In the genomic region with DNA sequence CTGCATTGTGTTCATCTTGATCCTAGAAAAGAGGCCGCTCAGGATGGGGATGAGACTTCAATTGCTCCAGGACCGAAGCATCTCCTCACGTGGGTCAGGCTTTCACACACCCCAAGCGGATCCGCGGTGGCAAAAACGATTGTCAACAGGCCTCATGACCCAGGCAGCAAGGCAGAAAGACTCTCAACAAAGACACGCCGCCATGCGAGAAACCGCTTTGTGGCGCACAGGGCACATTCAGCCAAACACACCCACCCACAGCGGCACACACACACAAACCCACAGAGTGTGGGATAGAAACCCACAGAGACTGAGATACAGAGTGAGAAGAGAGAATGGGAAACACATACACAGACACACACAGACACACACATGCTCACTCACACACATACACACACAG, we compare ENCODE assay signal across 28 cellular contexts.
DNase-seq lines count a peak whose midpoint lies in the region; ATAC-seq, FAIRE-seq and TF ChIP-seq lines count a peak whose summit lies in the region.
"Had no signal": no experiment of that assay in that cellular context is flagged by ENCODE, and none has a peak within 500 bp of the region (broad histone marks: within the 10 kb centered on the region; RNA-seq: fewer than 3 reads in every experiment).

No MANE protein-coding gene starts in this region.

- TF ChIP-seq EP300 in sigmoid colon (IDR thresholded peaks at IDR 0.05), result no peak
- TF ChIP-seq EP300 in HepG2 (IDR thresholded peaks at IDR 0.05; ENCODE audit: low read depth in 2 of 2, low read length in 2 of 2), result no peak
- TF ChIP-seq EP300 in HepG2 (CRISPR knock-in tag; IDR thresholded peaks at IDR 0.05; ENCODE audit: borderline replicate concordance), result no peak

- H4K20me1 ChIP-seq in HepG2 (ENCODE audit: insufficient read depth, low read length), result no peaks in the 10 kb centered on the region

- 83 to 87% methylated on average over 13 of the region's 13 CpGs for WGBS in sigmoid colon, 2 donors
- 69% methylated on average over 6 of the region's 13 CpGs for WGBS in HepG2 (ENCODE audit: low lambda C conversion rate)

- no peaks in the 10 kb centered on the region for H3K27me3 Mint-ChIP-seq in CD14-positive monocyte (ENCODE audit: low read depth in 3 of 3)

- BruUV-seq in HepG2 (replicated peaks; lab: Mats Ljungman, UMichigan), result no TSS peak

- POLR2A ChIA-PET in HepG2 (lab: Yijun Ruan, JAX), result no interaction called here

- no peaks in the 10 kb centered on the region for H3K36me3 ChIP-seq in sigmoid colon
- H3K36me3 ChIP-seq in HepG2 (replicated peaks in 1 of 2; ENCODE audit: control insufficient read depth in 1 of 2, insufficient read depth in 2 of 2, low read length in 2 of 2), result no peaks in the 10 kb centered on the region
- H3K36me3 ChIP-seq: MG63 had no signal

- no peak for ATAC-seq in left lobe of liver
- no peak for ATAC-seq in HepG2
- no peak for ATAC-seq in GM18498 (IDR thresholded peaks at IDR 0.05; ENCODE audit: unreplicated experiment)
- ATAC-seq: A549; CD8-positive, alpha-beta T cell; GM23338 had no signal

- peak; percentile 28 for DNase-seq in CD14-positive monocyte (ENCODE audit: low spot score)
- peak; percentile 1 for DNase-seq in GM13976 (ENCODE audit: low spot score)
- DNase-seq in left lobe of liver (ENCODE audit: low spot score), result peak; percentile 27
- peak; percentile 35 for DNase-seq in sigmoid colon
- no peak for DNase-seq in HepG2 (ENCODE audit: low spot score)
- DNase-seq in AG08395 (ENCODE audit: low spot score), result no peak
- DNase-seq: C1 segment of cervical spinal cord, Caco-2, DMS 273 treated with DMSO at 0.1 percent for 48 hours, DMS79 treated with DMSO at 0.1 percent for 48 hours, H9, IMR-90, KG1, MG63, NCI-H146, NCI-H2107, NCI-H446, NCI-H524 treated with DMSO at 0.1 percent for 48 hours, NCI-H774, SIG-M5 had no signal

- TF ChIP-seq CTCF in CD14-positive monocyte (IDR thresholded peaks at IDR 0.05) (no peak), GM13976 (IDR thresholded peaks at IDR 0.05; ENCODE audit: borderline replicate concordance, control extremely low read depth, extremely low read depth, insufficient read depth, missing control alignments) (no peak), sigmoid colon (IDR thresholded peaks at IDR 0.05) (no peak), HepG2 (CRISPR knock-in tag; IDR thresholded peaks at IDR 0.05) (no peak)

- H3K27ac ChIP-seq in sigmoid colon, result no peak overlapping the region
- H3K27ac ChIP-seq in HepG2 (ENCODE audit: extremely low read length, insufficient read depth, low read length), result no peak overlapping the region
- H3K27ac ChIP-seq: A549, SK-N-MC had no signal

- CTCF ChIA-PET in HepG2 (lab: Yijun Ruan, JAX; ENCODE audit: low intra/inter-chr PET ratio, low total read pairs), result no interaction called here

- H3K9ac ChIP-seq in HepG2 (ENCODE audit: insufficient read depth, low read depth, low read length), result no peak overlapping the region

- peaks cover 46 to 69% (median 59%) of the 10 kb centered on the region in 7 donors for H3K9me3 Mint-ChIP-seq in CD14-positive monocyte

- no peak for FAIRE-seq in HepG2 (lab: Jason Lieb, UNC)
- FAIRE-seq: A549, GM12892, GM18507, RCC 7860 had no signal

- TF ChIP-seq POLR2A in sigmoid colon (IDR thresholded peaks at IDR 0.05) (no peak), HepG2 (IDR thresholded peaks at IDR 0.05; ENCODE audit: insufficient read depth in 1 of 2, low read depth in 2 of 2, low read length in 2 of 2) (no peak)

- H3K27ac Mint-ChIP-seq in CD14-positive monocyte, result no peak overlapping the region
- H3K27ac Mint-ChIP-seq: CD8-positive, alpha-beta T cell; GM23338; H9 had no signal

- in situ Hi-C loops in GM13976 (cut with MboI; ENCODE audit: low sequenced_read_pairs, unreplicated experiment), result no loop called here
- in situ Hi-C loops in HepG2 (cut with HindIII; ENCODE audit: extremely low pct_ligation_motif_present, low pct_unique_long_range_greater_than_20kb), result no loop called here

- peaks cover 0 to 7% (median 0%) of the 10 kb centered on the region in 4 donors for H3K9me3 ChIP-seq in sigmoid colon
- H3K9me3 ChIP-seq in HepG2 (ENCODE audit: low read length), result no peaks in the 10 kb centered on the region
- H3K9me3 ChIP-seq: Caco-2, MG63 had no signal

- H3K4me1 ChIP-seq in sigmoid colon, result no peaks in the 10 kb centered on the region
- H3K4me1 ChIP-seq in HepG2 (ENCODE audit: insufficient read depth, low read length), result no peaks in the 10 kb centered on the region
- H3K4me1 ChIP-seq: A549, Caco-2 had no signal

- H2AFZ ChIP-seq in HepG2 (ENCODE audit: low read length), result no peak overlapping the region
- H2AFZ ChIP-seq: GM23338 had no signal

- no peak overlapping the region for H3K4me2 ChIP-seq in HepG2 (ENCODE audit: low read depth, low read length)
- H3K4me2 ChIP-seq: A549, GM23338 had no signal

- H3K79me2 ChIP-seq in HepG2 (ENCODE audit: insufficient read depth, low read length), result no peaks in the 10 kb centered on the region

- intact Hi-C loops in CD14-positive monocyte (cut with micrococcal nuclease) (no loop called here), sigmoid colon (cut with DNase I) (no loop called here), HepG2 (cut with micrococcal nuclease; ENCODE audit: unreplicated experiment) (no loop called here)

- H3K4me3 ChIP-seq in sigmoid colon (no peak overlapping the region), HepG2 (replicated peaks in 1 of 3; ENCODE audit: insufficient read depth in 1 of 3, low read depth in 2 of 3, low read length in 3 of 3) (no peak overlapping the region)
- H3K4me3 ChIP-seq: A549, GM23338, MG63, SK-N-MC had no signal

- no peak for TF ChIP-seq RAD21 in HepG2 (CRISPR knock-in tag; IDR thresholded peaks at IDR 0.05)

- H3K36me3 Mint-ChIP-seq in CD14-positive monocyte, result no peaks in the 10 kb centered on the region
- H3K36me3 Mint-ChIP-seq: CD8-positive, alpha-beta T cell had no signal

- H3K27me3 ChIP-seq in sigmoid colon (no peaks in the 10 kb centered on the region), HepG2 (ENCODE audit: control insufficient read depth in 1 of 2, insufficient read depth in 2 of 2, low read length in 2 of 2) (no peaks in the 10 kb centered on the region)
- H3K27me3 ChIP-seq: MG63 had no signal

- H3K4me1 Mint-ChIP-seq in CD14-positive monocyte, result no peaks in the 10 kb centered on the region
- H3K4me1 Mint-ChIP-seq: GM23338, H9 had no signal

- no peak overlapping the region for H3K4me3 Mint-ChIP-seq in CD14-positive monocyte
- H3K4me3 Mint-ChIP-seq: CD8-positive, alpha-beta T cell; GM23338; H9 had no signal

TF ChIP-seq in HepG2, 621 proteins besides CTCF, POLR2A, EP300 and RAD21 (continues in another document):
- TF ChIP-seq ZNF143 (CRISPR knock-in tag; IDR thresholded peaks at IDR 0.05) (no peak), ZC3H4 (CRISPR knock-in tag; IDR thresholded peaks at IDR 0.05; ENCODE audit: borderline replicate concordance) (no peak), CC2D1A (CRISPR knock-in tag; IDR thresholded peaks at IDR 0.05) (no peak), ZZZ3 (CRISPR knock-in tag; IDR thresholded peaks at IDR 0.05; ENCODE audit: borderline replicate concordance) (no peak), TBX3 (IDR thresholded peaks at IDR 0.05; ENCODE audit: borderline replicate concordance) (no peak)
- TF ChIP-seq, protein P1, sequence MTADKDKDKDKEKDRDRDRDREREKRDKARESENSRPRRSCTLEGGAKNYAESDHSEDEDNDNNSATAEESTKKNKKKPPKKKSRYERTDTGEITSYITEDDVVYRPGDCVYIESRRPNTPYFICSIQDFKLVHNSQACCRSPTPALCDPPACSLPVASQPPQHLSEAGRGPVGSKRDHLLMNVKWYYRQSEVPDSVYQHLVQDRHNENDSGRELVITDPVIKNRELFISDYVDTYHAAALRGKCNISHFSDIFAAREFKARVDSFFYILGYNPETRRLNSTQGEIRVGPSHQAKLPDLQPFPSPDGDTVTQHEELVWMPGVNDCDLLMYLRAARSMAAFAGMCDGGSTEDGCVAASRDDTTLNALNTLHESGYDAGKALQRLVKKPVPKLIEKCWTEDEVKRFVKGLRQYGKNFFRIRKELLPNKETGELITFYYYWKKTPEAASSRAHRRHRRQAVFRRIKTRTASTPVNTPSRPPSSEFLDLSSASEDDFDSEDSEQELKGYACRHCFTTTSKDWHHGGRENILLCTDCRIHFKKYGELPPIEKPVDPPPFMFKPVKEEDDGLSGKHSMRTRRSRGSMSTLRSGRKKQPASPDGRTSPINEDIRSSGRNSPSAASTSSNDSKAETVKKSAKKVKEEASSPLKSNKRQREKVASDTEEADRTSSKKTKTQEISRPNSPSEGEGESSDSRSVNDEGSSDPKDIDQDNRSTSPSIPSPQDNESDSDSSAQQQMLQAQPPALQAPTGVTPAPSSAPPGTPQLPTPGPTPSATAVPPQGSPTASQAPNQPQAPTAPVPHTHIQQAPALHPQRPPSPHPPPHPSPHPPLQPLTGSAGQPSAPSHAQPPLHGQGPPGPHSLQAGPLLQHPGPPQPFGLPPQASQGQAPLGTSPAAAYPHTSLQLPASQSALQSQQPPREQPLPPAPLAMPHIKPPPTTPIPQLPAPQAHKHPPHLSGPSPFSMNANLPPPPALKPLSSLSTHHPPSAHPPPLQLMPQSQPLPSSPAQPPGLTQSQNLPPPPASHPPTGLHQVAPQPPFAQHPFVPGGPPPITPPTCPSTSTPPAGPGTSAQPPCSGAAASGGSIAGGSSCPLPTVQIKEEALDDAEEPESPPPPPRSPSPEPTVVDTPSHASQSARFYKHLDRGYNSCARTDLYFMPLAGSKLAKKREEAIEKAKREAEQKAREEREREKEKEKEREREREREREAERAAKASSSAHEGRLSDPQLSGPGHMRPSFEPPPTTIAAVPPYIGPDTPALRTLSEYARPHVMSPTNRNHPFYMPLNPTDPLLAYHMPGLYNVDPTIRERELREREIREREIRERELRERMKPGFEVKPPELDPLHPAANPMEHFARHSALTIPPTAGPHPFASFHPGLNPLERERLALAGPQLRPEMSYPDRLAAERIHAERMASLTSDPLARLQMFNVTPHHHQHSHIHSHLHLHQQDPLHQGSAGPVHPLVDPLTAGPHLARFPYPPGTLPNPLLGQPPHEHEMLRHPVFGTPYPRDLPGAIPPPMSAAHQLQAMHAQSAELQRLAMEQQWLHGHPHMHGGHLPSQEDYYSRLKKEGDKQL (CRISPR knock-in tag; IDR thresholded peaks at IDR 0.05; ENCODE audit: low read depth), result no peak

Comparison
In these comparisons a context has a peak if more than half of its experiments do, and no peak if none do; other contexts are left out.
1. DNase-seq: peak in CD14-positive monocyte (single experiment), GM13976 (single experiment), left lobe of liver (single experiment) and sigmoid colon (single experiment); none in HepG2 (single experiment) and AG08395 (single experiment).